8 cellular contexts compared by ENCODE assay signal in genomic region chr10:12181065-12181775, GRCh38. TPM values are rescaled to one million over a fixed set of nuclear protein-coding genes. Genes with fewer than 3 reads are reported as not detected.
DNase-seq lines count a peak whose midpoint lies in the region; ATAC-seq lines count a peak whose summit lies in the region.

No MANE protein-coding gene starts in this region.

- H2BK5ac ChIP-seq in mesendoderm (ENCODE audit: low read length) = no peak overlapping the region

- peaks cover 4% of the 10 kb centered on the region for H3K9me3 Mint-ChIP-seq in activated CD8-positive, alpha-beta memory T cell treated with anti-CD3 and anti-CD28 coated beads, Interleukin-2, amount 10 ng/mL, durations not matched to agents 7 days and 5 days (ENCODE audit: low read depth)

- no peak overlapping the region for H2AK5ac ChIP-seq in mesendoderm (ENCODE audit: low read length)

- DNase-seq in Daoy (ENCODE audit: low read depth) (peak; percentile 78), LHCN-M2 (ENCODE audit: low read depth) (peak; percentile 43), mesendoderm (no peak), DMS 273 (lab: John Stamatoyannopoulos, UW; ENCODE audit: unreplicated experiment) (no peak), D341Med (ENCODE audit: low spot score) (no peak), NCI-H446 treated with DMSO at 0.1 percent for 48 hours (lab: John Stamatoyannopoulos, UW) (no peak)
- DNase-seq in activated CD8-positive, alpha-beta memory T cell treated with anti-CD3 and anti-CD28 coated beads, Interleukin-2, amount 10 ng/mL, durations not matched to agents 7 days and 5 days = peak; percentile 95

- peak overlapping the region; percentile 59 for H3K23ac ChIP-seq in mesendoderm (ENCODE audit: low read length)

- no peak overlapping the region for H4K5ac ChIP-seq in mesendoderm (ENCODE audit: low read length)

- no peak overlapping the region for H3K56ac ChIP-seq in mesendoderm (ENCODE audit: low read length)

- no peak overlapping the region for H3K27ac ChIP-seq in mesendoderm (ENCODE audit: low read depth, low read length)

- H2BK120ac ChIP-seq in mesendoderm (ENCODE audit: low read depth, low read length) = no peak overlapping the region

- peaks cover 2% of the 10 kb centered on the region for H3K79me1 ChIP-seq in mesendoderm (ENCODE audit: low read length)

- H3K4me1 Mint-ChIP-seq in activated CD8-positive, alpha-beta memory T cell treated with anti-CD3 and anti-CD28 coated beads, Interleukin-2, amount 10 ng/mL, durations not matched to agents 7 days and 5 days = peaks cover 50% of the 10 kb centered on the region

- H3K4me2 ChIP-seq in mesendoderm (ENCODE audit: low read length) = no peak overlapping the region

- no peaks in the 10 kb centered on the region for H3K4me1 ChIP-seq in mesendoderm (ENCODE audit: control insufficient read depth, low read depth, low read length)

- H3K27ac Mint-ChIP-seq in activated CD8-positive, alpha-beta memory T cell treated with anti-CD3 and anti-CD28 coated beads, Interleukin-2, amount 10 ng/mL, durations not matched to agents 7 days and 5 days = peak overlapping the region; percentile 98

- peaks cover 7% of the 10 kb centered on the region for H3K36me3 ChIP-seq in mesendoderm (ENCODE audit: control insufficient read depth, insufficient read depth, low read length)

- WGBS in mesendoderm (ENCODE audit: extremely low coverage, insufficient coverage, low lambda C conversion rate) = no CpG with 5 or more reads among the region's 13 CpGs

- H4K8ac ChIP-seq in mesendoderm (ENCODE audit: low read depth, low read length) = no peak overlapping the region

- H3K9ac ChIP-seq in mesendoderm (ENCODE audit: low read length) = no peak overlapping the region

- CTCF ChIA-PET in activated CD8-positive, alpha-beta memory T cell treated with anti-CD3 and anti-CD28 coated beads, Interleukin-2, amount 10 ng/mL, durations not matched to agents 7 days and 5 days (lab: Charles Lee) = interaction anchor here (0.6 to 3.1 kb wide), 4 partner anchors 8 to 15 kb away, joined by 3 to 11 read pairs (median 4); partner anchors contain the start of genes CDC123 and NUDT5

- no peak overlapping the region for H3K4me3 ChIP-seq in mesendoderm (ENCODE audit: low read length)

- no peak overlapping the region for H2BK15ac ChIP-seq in mesendoderm (replicated peaks; ENCODE audit: low read depth)

- no peaks in the 10 kb centered on the region for H3K27me3 ChIP-seq in mesendoderm (ENCODE audit: insufficient read depth, low read length, poor library complexity)

- no peak overlapping the region for H3K4ac ChIP-seq in mesendoderm (ENCODE audit: low read depth, low read length)

- H3K27me3 Mint-ChIP-seq in activated CD8-positive, alpha-beta memory T cell treated with anti-CD3 and anti-CD28 coated beads, Interleukin-2, amount 10 ng/mL, durations not matched to agents 7 days and 5 days = no peaks in the 10 kb centered on the region

- H3K18ac ChIP-seq in mesendoderm (ENCODE audit: low read length) = no peak overlapping the region

- H3K79me2 ChIP-seq in mesendoderm (ENCODE audit: control insufficient read depth, insufficient read depth, low read length) = no peaks in the 10 kb centered on the region

- peak overlapping the region; percentile 41 for H3K4me3 Mint-ChIP-seq in activated CD8-positive, alpha-beta memory T cell treated with anti-CD3 and anti-CD28 coated beads, Interleukin-2, amount 10 ng/mL, durations not matched to agents 7 days and 5 days

- H3K36me3 Mint-ChIP-seq in activated CD8-positive, alpha-beta memory T cell treated with anti-CD3 and anti-CD28 coated beads, Interleukin-2, amount 10 ng/mL, durations not matched to agents 7 days and 5 days = peaks cover 58% of the 10 kb centered on the region

- ATAC-seq in activated CD8-positive, alpha-beta memory T cell treated with anti-CD3 and anti-CD28 coated beads, Interleukin-2, amount 10 ng/mL, durations not matched to agents 7 days and 5 days = peak; percentile 99
- ATAC-seq in HG03095 (IDR thresholded peaks at IDR 0.05; ENCODE audit: unreplicated experiment) = no peak

RNA-seq across cellular contexts. Expression of gene NUDT5, which starts 14.5 kb away (rescaled TPM):
- 125 and 154 TPM in 2 replicates for total RNA-seq in Daoy (2014; rRNA removed; shearing (Covaris generic))
- total RNA-seq in LHCN-M2 (2014; rRNA removed) = 82.7 and 87.1 TPM in 2 replicates
- 70.4 TPM for polyA plus RNA-seq in LHCN-M2 (2012)
- 100 to 1,000 TPM; 107 to 125 TPM for total RNA-seq in activated CD8-positive, alpha-beta memory T cell treated with anti-CD3 and anti-CD28 coated beads, Interleukin-2, amount 10 ng/mL, durations not matched to agents 7 days and 5 days
- 96.2 TPM for polyA plus RNA-seq in mesendoderm (2013, experiment 1 of 2)
- 102 TPM for polyA plus RNA-seq in mesendoderm (2013, experiment 2 of 2)

RNA-seq across cellular contexts. Expression of gene CDC123, which starts 14.8 kb away (rescaled TPM):
- total RNA-seq in Daoy (2014; rRNA removed; shearing (Covaris generic)) = 143 and 190 TPM in 2 replicates
- total RNA-seq in LHCN-M2 (2014; rRNA removed) = 102 and 106 TPM in 2 replicates
- 79.4 TPM for polyA plus RNA-seq in LHCN-M2 (2012)
- 100 to 1,000 TPM in 1 of 2 experiments, 10 to 100 TPM in 1; 95.2 to 130 TPM for total RNA-seq in activated CD8-positive, alpha-beta memory T cell treated with anti-CD3 and anti-CD28 coated beads, Interleukin-2, amount 10 ng/mL, durations not matched to agents 7 days and 5 days
- 256 TPM for polyA plus RNA-seq in mesendoderm (2013, experiment 1 of 2)
- 264 TPM for polyA plus RNA-seq in mesendoderm (2013, experiment 2 of 2)

RNA-seq across cellular contexts. Expression of gene SEC61A2, which starts 51.7 kb away (rescaled TPM):
- total RNA-seq in Daoy (2014; rRNA removed; shearing (Covaris generic)) = 3.3 and 5.7 TPM in 2 replicates
- 10.1 and 15.8 TPM in 2 replicates for total RNA-seq in LHCN-M2 (2014; rRNA removed)
- polyA plus RNA-seq in LHCN-M2 (2012) = 7.0 TPM
- 10 to 100 TPM; 13.9 to 16.1 TPM for total RNA-seq in activated CD8-positive, alpha-beta memory T cell treated with anti-CD3 and anti-CD28 coated beads, Interleukin-2, amount 10 ng/mL, durations not matched to agents 7 days and 5 days
- 8.9 TPM for polyA plus RNA-seq in mesendoderm (2013, experiment 1 of 2)
- 9.5 TPM for polyA plus RNA-seq in mesendoderm (2013, experiment 2 of 2)

Comparison
In these comparisons a context has a peak if more than half of its experiments do, and no peak if none do; other contexts are left out.
1. DNase-seq: peak in Daoy (single experiment), LHCN-M2 (single experiment) and activated CD8-positive, alpha-beta memory T cell treated with anti-CD3 and anti-CD28 coated beads, Interleukin-2, amount 10 ng/mL, durations not matched to agents 7 days and 5 days (single experiment); none in mesendoderm (single experiment), DMS 273 (single experiment), D341Med (single experiment) and NCI-H446 treated with DMSO at 0.1 percent for 48 hours (single experiment).